26 cellular contexts compared by ENCODE assay signal in the genomic region with DNA sequence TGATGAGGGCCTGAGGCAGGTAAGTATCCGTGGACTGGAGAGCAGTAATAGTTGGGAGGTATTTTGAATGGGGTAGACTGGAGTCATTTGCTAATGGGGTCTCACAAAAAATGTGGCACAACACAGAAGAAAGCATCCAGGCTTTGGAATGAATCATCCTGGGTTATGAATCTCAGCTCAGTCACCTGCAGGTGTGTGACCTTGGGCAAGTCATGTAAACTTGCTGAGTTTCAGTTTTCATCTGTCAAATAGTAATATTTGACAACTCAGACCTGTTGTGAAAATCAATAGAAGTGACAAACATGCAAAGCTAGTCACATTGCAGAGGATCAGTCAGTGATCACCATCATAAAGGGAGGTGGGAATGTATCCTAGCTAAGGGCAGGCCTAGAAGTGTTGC.
"Had no signal": no experiment of that assay in that cellular context is flagged by ENCODE, and none has a peak within 500 bp of the region (broad histone marks: within the 10 kb centered on the region; RNA-seq: fewer than 3 reads in every experiment).

No MANE protein-coding gene starts in this region.

- H3K4me3 ChIP-seq: K562, PC-9, Peyer's patch, SJCRH30 had no signal

- DNase-seq: Kasumi-1; MM.1S; NCI-H1092 treated with DMSO at 0.1 percent for 48 hours; NCI-H1436; NCI-H187; NCI-H2029; NCI-H2081 treated with DMSO at 0.1 percent for 48 hours; NCI-H2171; NCI-H446; NCI-H510A; NCI-H524 treated with DMSO at 0.1 percent for 48 hours; NCI-H69; NCI-H774; NK-92 treated with Interleukin-12 subunit alpha and Interleukin-12 subunit beta, amount 100 ng/mL, for 24 hours; OCI-M1; PC-9; Peyer's patch; SHP77 treated with DMSO at 0.1 percent for 48 hours; SJCRH30; T-helper 1 cell had no signal

- H3K4me3 Mint-ChIP-seq: IgD-negative memory B cell had no signal

- H3K4me1 Mint-ChIP-seq: IgD-negative memory B cell had no signal

- H3K27ac Mint-ChIP-seq: IgD-negative memory B cell had no signal

- H3K9me3 ChIP-seq: Peyer's patch, SJCRH30 had no signal

- H3K36me3 ChIP-seq: Peyer's patch, SJCRH30 had no signal

- ATAC-seq: K562, Right ventricle myocardium inferior, SK-N-SH treated with all-trans-retinoic acid at 6 μM for 48 hours had no signal

- H3K27ac ChIP-seq: HL-60, KMS-11, PC-9, Peyer's patch, SJCRH30 had no signal

- H3K27me3 ChIP-seq: Peyer's patch, SJCRH30 had no signal

- H3K4me1 ChIP-seq: Peyer's patch, SJCRH30 had no signal
